ENCODE assay signal across 2 cellular contexts in the genomic region with DNA sequence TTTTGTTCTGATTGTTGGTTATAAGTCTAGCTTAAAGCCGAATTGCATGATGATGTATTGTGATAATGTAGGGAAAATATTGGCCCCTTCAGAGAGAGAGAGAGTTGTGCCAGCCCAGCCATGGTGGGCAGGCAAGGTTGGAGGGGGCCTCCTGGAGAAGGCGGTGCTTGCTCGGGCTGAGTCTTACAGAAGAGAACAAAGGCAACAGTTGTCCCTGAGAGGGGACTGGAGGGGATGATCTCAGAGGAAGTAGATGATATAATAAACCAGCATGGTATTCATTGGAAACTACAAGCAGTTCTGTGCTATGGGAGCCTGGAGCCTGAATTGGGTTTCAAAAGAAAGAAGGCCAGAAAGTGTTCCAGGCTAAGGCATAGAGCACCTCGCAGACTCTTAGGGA.
TF ChIP-seq lines count a peak whose summit lies in the region.

No MANE protein-coding gene starts in this region.

TF ChIP-seq in SK-N-SH, 30 proteins besides CTCF, POLR2A, EP300 and RAD21 (continued from another document):
- TF ChIP-seq REST (IDR thresholded peaks at IDR 0.05; ENCODE audit: low read depth, low read length) (no peak), ELF1 (IDR thresholded peaks at IDR 0.05) (no peak), TEAD4 (IDR thresholded peaks at IDR 0.05; ENCODE audit: borderline replicate concordance, insufficient read depth) (no peak), EZH2phosphoT487 (IDR thresholded peaks at IDR 0.05; ENCODE audit: borderline replicate concordance, low read depth) (no peak), IRF3 (IDR thresholded peaks at IDR 0.05; ENCODE audit: low read depth, low read length) (no peak), MAX (IDR thresholded peaks at IDR 0.05; ENCODE audit: low read depth) (no peak), FOXM1 (IDR thresholded peaks at IDR 0.05; ENCODE audit: low read depth) (no peak), FOXJ3 (CRISPR knock-in tag; IDR thresholded peaks at IDR 0.05) (no peak), POLR2AphosphoS5 (IDR thresholded peaks at IDR 0.05; ENCODE audit: low read depth, low read length) (no peak), SMC3 (IDR thresholded peaks at IDR 0.05; ENCODE audit: low read depth, low read length) (no peak), SIN3A (IDR thresholded peaks at IDR 0.05; ENCODE audit: borderline replicate concordance, low read depth, low read length) (no peak)
- TF ChIP-seq, protein P1, sequence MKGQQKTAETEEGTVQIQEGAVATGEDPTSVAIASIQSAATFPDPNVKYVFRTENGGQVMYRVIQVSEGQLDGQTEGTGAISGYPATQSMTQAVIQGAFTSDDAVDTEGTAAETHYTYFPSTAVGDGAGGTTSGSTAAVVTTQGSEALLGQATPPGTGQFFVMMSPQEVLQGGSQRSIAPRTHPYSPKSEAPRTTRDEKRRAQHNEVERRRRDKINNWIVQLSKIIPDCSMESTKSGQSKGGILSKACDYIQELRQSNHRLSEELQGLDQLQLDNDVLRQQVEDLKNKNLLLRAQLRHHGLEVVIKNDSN (IDR thresholded peaks at IDR 0.05; ENCODE audit: borderline replicate concordance, low read depth), result no peak
- TF ChIP-seq, protein P2, sequence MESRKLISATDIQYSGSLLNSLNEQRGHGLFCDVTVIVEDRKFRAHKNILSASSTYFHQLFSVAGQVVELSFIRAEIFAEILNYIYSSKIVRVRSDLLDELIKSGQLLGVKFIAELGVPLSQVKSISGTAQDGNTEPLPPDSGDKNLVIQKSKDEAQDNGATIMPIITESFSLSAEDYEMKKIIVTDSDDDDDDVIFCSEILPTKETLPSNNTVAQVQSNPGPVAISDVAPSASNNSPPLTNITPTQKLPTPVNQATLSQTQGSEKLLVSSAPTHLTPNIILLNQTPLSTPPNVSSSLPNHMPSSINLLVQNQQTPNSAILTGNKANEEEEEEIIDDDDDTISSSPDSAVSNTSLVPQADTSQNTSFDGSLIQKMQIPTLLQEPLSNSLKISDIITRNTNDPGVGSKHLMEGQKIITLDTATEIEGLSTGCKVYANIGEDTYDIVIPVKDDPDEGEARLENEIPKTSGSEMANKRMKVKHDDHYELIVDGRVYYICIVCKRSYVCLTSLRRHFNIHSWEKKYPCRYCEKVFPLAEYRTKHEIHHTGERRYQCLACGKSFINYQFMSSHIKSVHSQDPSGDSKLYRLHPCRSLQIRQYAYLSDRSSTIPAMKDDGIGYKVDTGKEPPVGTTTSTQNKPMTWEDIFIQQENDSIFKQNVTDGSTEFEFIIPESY (IDR thresholded peaks at IDR 0.05; ENCODE audit: borderline replicate concordance, low read depth), result no peak

TF ChIP-seq in SK-N-SH treated with all-trans-retinoic acid at 6 μM for 48 hours, 23 proteins besides CTCF, POLR2A, EP300 and RAD21 (continued from another document):
- no peak for TF ChIP-seq CSRNP3 (CRISPR knock-in tag; IDR thresholded peaks at IDR 0.05)
TF ChIP-seq in SK-N-SH treated with all-trans-retinoic acid at 6 μM for 48 hours: peak in this region for 0.
